ENCODE assay signal across 8 cellular contexts in genomic region chr9:78296208-78296892, GRCh38. TPM values are rescaled to one million over a fixed set of nuclear protein-coding genes. Genes with fewer than 3 reads are reported as not detected.
DNase-seq lines count a peak whose midpoint lies in the region; ATAC-seq and TF ChIP-seq lines count a peak whose summit lies in the region.

No MANE protein-coding gene starts in this region.

- H3K27ac Mint-ChIP-seq in CD4-positive, alpha-beta T cell: peak overlapping the region; percentile 57
- H3K27ac Mint-ChIP-seq in stimulated activated memory B cell treated with anti-CD40 and anti-IgM and Interleukin-4, amounts not matched to agents 10 μg/mL and 1 μg/mL and 100 μg/mL, for 72 hours: peak overlapping the region; percentile 66

- no peak for TF ChIP-seq CTCF in CD4-positive, alpha-beta T cell (IDR thresholded peaks at IDR 0.05)
- no peak for TF ChIP-seq CTCF in SU-DHL-6 (IDR thresholded peaks at IDR 0.05; ENCODE audit: insufficient read depth, low read length, poor library complexity, severe bottlenecking)
- TF ChIP-seq CTCF in left lung (IDR thresholded peaks at IDR 0.05): no peak

- peaks cover 28% of the 10 kb centered on the region for H3K4me1 Mint-ChIP-seq in CD4-positive, alpha-beta T cell (ENCODE audit: low read depth)
- peaks cover 21% of the 10 kb centered on the region for H3K4me1 Mint-ChIP-seq in stimulated activated memory B cell treated with anti-CD40 and anti-IgM and Interleukin-4, amounts not matched to agents 10 μg/mL and 1 μg/mL and 100 μg/mL, for 72 hours

- H3K79me2 ChIP-seq in SU-DHL-6 (ENCODE audit: insufficient read depth, low read length): peaks cover 30% of the 10 kb centered on the region

- H3K9ac ChIP-seq in HUES6 (ENCODE audit: low read length) (peak overlapping the region; percentile 100), SU-DHL-6 (ENCODE audit: low read length) (peak overlapping the region; percentile 84)

- peak overlapping the region; percentile 93 for H3K4me2 ChIP-seq in SU-DHL-6 (ENCODE audit: low read depth, low read length, poor library complexity, severe bottlenecking)

- peak overlapping the region; percentile 13 for H3K27ac ChIP-seq in CD4-positive, alpha-beta T cell (ENCODE audit: low read depth, low read length)
- H3K27ac ChIP-seq in HUES6 (ENCODE audit: low read depth, low read length): peak overlapping the region; percentile 99
- peak overlapping the region; percentile 51; the same call in 1 of the 2 replicates for H3K27ac ChIP-seq in SU-DHL-6 (ENCODE audit: low read depth, low read length)
- H3K27ac ChIP-seq in left lung: peak overlapping the region; percentile 37 to 53

- intact Hi-C loops in CD4-positive, alpha-beta T cell (cut with DNase I, micrococcal nuclease): loop anchor here in 1 of 2 experiments (2.0 to 5.0 kb wide), 2 partner anchors 34 to 62 kb away; no protein-coding TSS in a partner anchor
- intact Hi-C loops in left lung (cut with DNase I): no loop called here

- peaks cover 4% of the 10 kb centered on the region for H3K27me3 Mint-ChIP-seq in CD4-positive, alpha-beta T cell
- peaks cover 8% of the 10 kb centered on the region for H3K27me3 Mint-ChIP-seq in stimulated activated memory B cell treated with anti-CD40 and anti-IgM and Interleukin-4, amounts not matched to agents 10 μg/mL and 1 μg/mL and 100 μg/mL, for 72 hours

- H3K4me3 ChIP-seq in HUES6 (ENCODE audit: low read depth, low read length) (peak overlapping the region; percentile 98), SU-DHL-6 (ENCODE audit: insufficient read depth, low read length, poor library complexity, severe bottlenecking) (peak overlapping the region; percentile 85), left lung (peak overlapping the region; percentile 51 to 63)

- peak overlapping the region; percentile 95 for H2AFZ ChIP-seq in SU-DHL-6 (ENCODE audit: low read depth, low read length, severe bottlenecking)

- peaks cover 9% of the 10 kb centered on the region; the same call in 1 of the 2 replicates for H3F3A ChIP-seq in SU-DHL-6 (ENCODE audit: insufficient read depth)

- no peak for ATAC-seq in CD4-positive, alpha-beta T cell (ENCODE audit: poor library complexity)
- ATAC-seq in left lung (peak; percentile 36), HG02623 (IDR thresholded peaks at IDR 0.05; ENCODE audit: unreplicated experiment) (no peak)
- ATAC-seq in stimulated activated memory B cell treated with anti-CD40 and anti-IgM and Interleukin-4, amounts not matched to agents 10 μg/mL and 1 μg/mL and 100 μg/mL, for 72 hours: no peak

- H3K9me3 Mint-ChIP-seq in CD4-positive, alpha-beta T cell: no peaks in the 10 kb centered on the region
- no peaks in the 10 kb centered on the region for H3K9me3 Mint-ChIP-seq in stimulated activated memory B cell treated with anti-CD40 and anti-IgM and Interleukin-4, amounts not matched to agents 10 μg/mL and 1 μg/mL and 100 μg/mL, for 72 hours

- H4K20me1 ChIP-seq in SU-DHL-6 (ENCODE audit: low read depth, low read length): no peaks in the 10 kb centered on the region; the same call in 1 of the 2 replicates

- H3K9me2 ChIP-seq in SU-DHL-6 (replicated peaks; ENCODE audit: insufficient read depth, low read length): no peaks in the 10 kb centered on the region

- peaks cover 21% of the 10 kb centered on the region for H3K4me1 ChIP-seq in HUES6 (ENCODE audit: control insufficient read depth, insufficient read depth, low read length)
- H3K4me1 ChIP-seq in left lung: peaks cover 12 to 25% of the 10 kb centered on the region in 2 donors

- no peaks in the 10 kb centered on the region for H3K27me3 ChIP-seq in CD4-positive, alpha-beta T cell (ENCODE audit: control insufficient read depth, insufficient read depth, low read length)
- H3K27me3 ChIP-seq in HUES6 (ENCODE audit: control insufficient read depth, insufficient read depth, low read length) (no peaks in the 10 kb centered on the region), SU-DHL-6 (ENCODE audit: low read length) (no peaks in the 10 kb centered on the region), left lung (peaks cover 4 to 56% of the 10 kb centered on the region in 2 donors)

- no peaks in the 10 kb centered on the region for H3K36me3 Mint-ChIP-seq in CD4-positive, alpha-beta T cell (ENCODE audit: low read depth)
- peaks cover 6% of the 10 kb centered on the region for H3K36me3 Mint-ChIP-seq in stimulated activated memory B cell treated with anti-CD40 and anti-IgM and Interleukin-4, amounts not matched to agents 10 μg/mL and 1 μg/mL and 100 μg/mL, for 72 hours

- no peaks in the 10 kb centered on the region for H3K9me3 ChIP-seq in CD4-positive, alpha-beta T cell (ENCODE audit: control insufficient read depth, low read length)
- H3K9me3 ChIP-seq in HUES6 (ENCODE audit: control insufficient read depth, insufficient read depth, low read depth, low read length): no peaks in the 10 kb centered on the region
- no peaks in the 10 kb centered on the region for H3K9me3 ChIP-seq in SU-DHL-6 (ENCODE audit: insufficient read depth, low read length)
- H3K9me3 ChIP-seq in left lung: no peaks in the 10 kb centered on the region

- CTCF ChIA-PET in CD4-positive, alpha-beta T cell (lab: Charles Lee): interaction anchor here (0.6 to 2.1 kb wide), 3 partner anchors 10 to 261 kb away, joined by 3 to 6 read pairs (median 5); no protein-coding TSS in a partner anchor

- H3K36me3 ChIP-seq in HUES6 (ENCODE audit: control insufficient read depth, insufficient read depth, low read length): peaks cover 21% of the 10 kb centered on the region
- peaks cover 6% of the 10 kb centered on the region; the same call in 1 of the 2 replicates for H3K36me3 ChIP-seq in SU-DHL-6 (ENCODE audit: low read length)
- H3K36me3 ChIP-seq in left lung: peaks cover 0 to 6% of the 10 kb centered on the region in 2 donors

- H3K4me3 Mint-ChIP-seq in CD4-positive, alpha-beta T cell: peak overlapping the region; percentile 95
- H3K4me3 Mint-ChIP-seq in stimulated activated memory B cell treated with anti-CD40 and anti-IgM and Interleukin-4, amounts not matched to agents 10 μg/mL and 1 μg/mL and 100 μg/mL, for 72 hours: peak overlapping the region; percentile 87

- DNase-seq in CD4-positive, alpha-beta T cell: peak in 1 of 10 experiments; percentile 37
- DNase-seq in dedifferentiated amniotic fluid mesenchymal stem cell (ENCODE audit: extremely low spot score): peak; percentile 38
- peak; percentile 53 to 77 for DNase-seq in left lung
- no peak for DNase-seq in activated gamma-delta T cell treated with Interleukin-2 at 50 U/mL for 16 hours

- POLR2A ChIA-PET in CD4-positive, alpha-beta T cell (lab: Charles Lee): interaction anchor here (0.7 to 2.3 kb wide), 11 partner anchors 18 to 1119 kb away, joined by 3 to 10 read pairs (median 3); partner anchors contain the start of genes CEP78 and VPS13A

RNA-seq across cellular contexts. Expression of gene PSAT1, which starts 0.6 kb away (rescaled TPM):
- under 1 TPM; 0.30 to 0.61 TPM for total RNA-seq in CD4-positive, alpha-beta T cell
- 10 to 100 TPM; 15.9 to 39.4 TPM for total RNA-seq in left lung

Comparison
In these comparisons a context has a peak if more than half of its experiments do, and no peak if none do; other contexts are left out.
1. H3K27ac ChIP-seq: peak in every context shown above with its lines; median percentile 99 in HUES6; 51 in SU-DHL-6; 45 in left lung; 13 in CD4-positive, alpha-beta T cell.
2. RNA of gene PSAT1, which starts 0.6 kb away (total RNA-seq): 15.9 to 39.4 TPM in left lung; 0.30 to 0.61 TPM in CD4-positive, alpha-beta T cell; every median in the first group is over 10 times any median in the second.
3. Peak in every context shown above with its lines, with median percentiles within 50 percentile points of each other: H3K4me3 ChIP-seq.